ENCODE assay signal across 19 cellular contexts in genomic region chr11:894575-895201, GRCh38. TPM values are rescaled to one million over a fixed set of nuclear protein-coding genes. Genes with fewer than 3 reads are reported as not detected.
DNase-seq lines count a peak whose midpoint lies in the region; ATAC-seq and TF ChIP-seq lines count a peak whose summit lies in the region.
"Had no signal": no experiment of that assay in that cellular context is flagged by ENCODE, and none has a peak within 500 bp of the region (broad histone marks: within the 10 kb centered on the region; RNA-seq: fewer than 3 reads in every experiment).

No MANE protein-coding gene starts in this region.

- DNase-seq in HCT116 (ENCODE audit: low read depth, low spot score) (no peak), WTC11 (ENCODE audit: low spot score) (peak; percentile 50), neural progenitor cell (ENCODE audit: low spot score) (peak; percentile 38), GM19240 (ENCODE audit: insufficient read length, low spot score) (no peak), NCI-H1417 treated with DMSO at 0.1 percent for 48 hours (lab: John Stamatoyannopoulos, UW) (no peak)
- DNase-seq: activated CD4-positive, alpha-beta T cell treated with anti-CD3 and anti-CD28 coated beads, Interleukin-2, amount 10 ng/mL, durations not matched to agents 24 days and 14 days; activated naive CD4-positive, alpha-beta T cell treated with Interleukin-2 at 50 U/mL for 16 hours; activated T-cell treated with anti-CD3 and anti-CD28 coated beads for 4 hours; aorta; mesendoderm; natural killer cell; NCI-H1092 treated with DMSO at 0.1 percent for 48 hours; NCI-H2107 had no signal

- peaks cover 3% of the 10 kb centered on the region; the same call in 1 of the 2 replicates for H3K36me3 Mint-ChIP-seq in WTC11
- H3K36me3 Mint-ChIP-seq in neural progenitor cell, result no peaks in the 10 kb centered on the region
- H3K36me3 Mint-ChIP-seq: natural killer cell had no signal

- H3K9me3 ChIP-seq in HCT116 (ENCODE audit: control insufficient read depth in 1 of 2, insufficient read depth in 1 of 2, low read depth in 1 of 2, low read length in 2 of 2) (no peaks in the 10 kb centered on the region), neural progenitor cell (ENCODE audit: low read depth) (no peaks in the 10 kb centered on the region)
- H3K9me3 ChIP-seq: prostate gland, thoracic aorta had no signal

- peak overlapping the region; percentile 49; the same call in 1 of the 2 replicates for H3K27ac Mint-ChIP-seq in WTC11
- H3K27ac Mint-ChIP-seq in neural progenitor cell, result no peak overlapping the region
- H3K27ac Mint-ChIP-seq: activated CD4-positive, alpha-beta T cell treated with anti-CD3 and anti-CD28 coated beads, Interleukin-2, amount 10 ng/mL, durations not matched to agents 24 days and 14 days; natural killer cell had no signal

- no peaks in the 10 kb centered on the region for H3K79me2 ChIP-seq in HCT116 (ENCODE audit: insufficient read depth, low read length)
- no peaks in the 10 kb centered on the region for H3K79me2 ChIP-seq in neural progenitor cell (ENCODE audit: low read depth)
- H3K79me2 ChIP-seq: hepatocyte had no signal

- no TSS peak for BruUV-seq in HCT116 (replicated peaks; lab: Mats Ljungman, UMichigan)

- H3K4me1 ChIP-seq in HCT116 (ENCODE audit: control insufficient read depth in 1 of 2, insufficient read depth in 2 of 2, low read length in 2 of 2) (peaks cover 5 to 7% of the 10 kb centered on the region in 2 experiments; a peak in 3 of 4 replicates), neural progenitor cell (peaks cover 13% of the 10 kb centered on the region)
- H3K4me1 ChIP-seq: prostate gland had no signal

- POLR2A ChIA-PET in HCT116 (lab: Charles Lee), result no interaction called here
- POLR2A ChIA-PET in WTC11 (lab: Charles Lee), result interaction anchor here (0.5 to 0.7 kb wide), 2 partner anchors 9 to 198 kb away, joined by 3 to 5 read pairs; no protein-coding TSS in a partner anchor

- H3K36me3 ChIP-seq in HCT116 (ENCODE audit: control insufficient read depth in 1 of 2, insufficient read depth in 2 of 2, low read length in 2 of 2) (peaks cover 0 to 4% of the 10 kb centered on the region in 2 experiments; a peak in 1 of 4 replicates), neural progenitor cell (no peaks in the 10 kb centered on the region)

- no peaks in the 10 kb centered on the region for H4K20me1 ChIP-seq in HCT116 (ENCODE audit: insufficient read depth)
- peaks cover 23% of the 10 kb centered on the region for H4K20me1 ChIP-seq in neural progenitor cell (ENCODE audit: low read depth)

- peaks cover 5% of the 10 kb centered on the region for H3F3A ChIP-seq in neural progenitor cell (ENCODE audit: low read depth)

- intact Hi-C loops in HCT116 (cut with micrococcal nuclease), result no loop called here

- H3K9ac ChIP-seq in HCT116 (ENCODE audit: low read length) (no peak overlapping the region), neural progenitor cell (no peak overlapping the region)
- H3K9ac ChIP-seq: KMS-11 had no signal

- no peak overlapping the region for H3K4me3 ChIP-seq in HCT116 (replicated peaks in 1 of 2; ENCODE audit: low read depth in 1 of 2, low read length in 2 of 2)
- H3K4me3 ChIP-seq in neural progenitor cell, result no peak overlapping the region
- H3K4me3 ChIP-seq: hepatocyte, prostate gland, smooth muscle cell, thoracic aorta had no signal

- no peak for TF ChIP-seq POLR2A in HCT116 (IDR thresholded peaks at IDR 0.05; ENCODE audit: borderline replicate concordance, extremely low read depth, insufficient read depth, insufficient read length)

- ATAC-seq in HCT116, result peak; percentile 47
- ATAC-seq in WTC11, result peak; percentile 53
- ATAC-seq in GM21381 (IDR thresholded peaks at IDR 0.05; ENCODE audit: unreplicated experiment), result no peak
- ATAC-seq: natural killer cell had no signal

- CTCF ChIA-PET in HCT116 (lab: Charles Lee), result interaction anchor here (0.7 kb wide), 1 partner anchor 28 kb away, joined by 4 read pairs; no protein-coding TSS in a partner anchor
- CTCF ChIA-PET in WTC11 (lab: Charles Lee), result interaction anchor here (0.5 to 2.0 kb wide), 11 partner anchors 26 to 446 kb away, joined by 3 to 10 read pairs (median 4); no protein-coding TSS in a partner anchor

- no peak overlapping the region for H2AFZ ChIP-seq in HCT116 (ENCODE audit: low read depth, low read length, poor library complexity, severe bottlenecking)
- H2AFZ ChIP-seq in neural progenitor cell (replicated peaks), result no peak overlapping the region
- H2AFZ ChIP-seq: hepatocyte had no signal

- H3K27me3 Mint-ChIP-seq in WTC11 (ENCODE audit: low read depth), result no peaks in the 10 kb centered on the region
- H3K27me3 Mint-ChIP-seq in neural progenitor cell (ENCODE audit: insufficient read depth, low read depth), result peaks cover 9% of the 10 kb centered on the region
- H3K27me3 Mint-ChIP-seq: activated CD4-positive, alpha-beta T cell treated with anti-CD3 and anti-CD28 coated beads, Interleukin-2, amount 10 ng/mL, durations not matched to agents 24 days and 14 days had no signal

- RAD21 ChIA-PET in HCT116 (lab: Charles Lee; ENCODE audit: low non-redundant PET in 1 of 2, low total read pairs in 2 of 2, uncharacterized antibody in 2 of 2, unreplicated experiment in 2 of 2), result no interaction called here

- no peak overlapping the region for H3K4me2 ChIP-seq in HCT116 (ENCODE audit: low read length)
- no peak overlapping the region for H3K4me2 ChIP-seq in neural progenitor cell
- H3K4me2 ChIP-seq: hepatocyte, KMS-11, smooth muscle cell had no signal

- no peak for TF ChIP-seq RAD21 in HCT116 (IDR thresholded peaks at IDR 0.05; ENCODE audit: low read depth)

- H3K27me3 ChIP-seq in HCT116 (ENCODE audit: insufficient read depth, low read length) (no peaks in the 10 kb centered on the region), neural progenitor cell (no peaks in the 10 kb centered on the region)
- H3K27me3 ChIP-seq: hepatocyte had no signal

- H3K9me2 ChIP-seq in HCT116 (ENCODE audit: insufficient read depth), result no peaks in the 10 kb centered on the region

- H3K4me3 Mint-ChIP-seq in WTC11 (no peak overlapping the region), neural progenitor cell (no peak overlapping the region)
- H3K4me3 Mint-ChIP-seq: activated CD4-positive, alpha-beta T cell treated with anti-CD3 and anti-CD28 coated beads, Interleukin-2, amount 10 ng/mL, durations not matched to agents 24 days and 14 days; natural killer cell had no signal

- no peaks in the 10 kb centered on the region for H3K9me3 Mint-ChIP-seq in WTC11
- H3K9me3 Mint-ChIP-seq in neural progenitor cell, result no peaks in the 10 kb centered on the region
- H3K9me3 Mint-ChIP-seq: activated CD4-positive, alpha-beta T cell treated with anti-CD3 and anti-CD28 coated beads, Interleukin-2, amount 10 ng/mL, durations not matched to agents 24 days and 14 days; natural killer cell had no signal

- TF ChIP-seq CTCF in HCT116 (IDR thresholded peaks at IDR 0.05 in 2 of 3, conservative IDR thresholded peaks at IDR 0.05 in 1 of 3; ENCODE audit: borderline replicate concordance in 1 of 3, insufficient read depth in 1 of 3, low read depth in 2 of 3, low read length in 2 of 3) (0 out of 6 replicates have a peak, but pooled peaks of 1 of the 3 experiments have one; percentile 23), WTC11 (IDR thresholded peaks at IDR 0.05) (0 out of 2 replicates have a peak, but pooled peaks have one; percentile 18), neural progenitor cell (IDR thresholded peaks at IDR 0.05) (peak; percentile 12)

- H3K4me1 Mint-ChIP-seq in WTC11, result no peaks in the 10 kb centered on the region
- peaks cover 2% of the 10 kb centered on the region for H3K4me1 Mint-ChIP-seq in neural progenitor cell
- H3K4me1 Mint-ChIP-seq: activated CD4-positive, alpha-beta T cell treated with anti-CD3 and anti-CD28 coated beads, Interleukin-2, amount 10 ng/mL, durations not matched to agents 24 days and 14 days had no signal

- H3K27ac ChIP-seq in HCT116 (ENCODE audit: low read depth, low read length) (no peak overlapping the region; the same call in 1 of the 2 replicates), neural progenitor cell (no peak overlapping the region)
- H3K27ac ChIP-seq: hepatocyte, KMS-11, prostate gland, thoracic aorta had no signal

TF ChIP-seq in HCT116, 20 proteins besides CTCF, POLR2A, EP300 and RAD21 (continues in another document):
- no peak for TF ChIP-seq EZH2phosphoT487 (IDR thresholded peaks at IDR 0.05; ENCODE audit: borderline replicate concordance)

TF ChIP-seq in WTC11, 78 proteins besides CTCF, POLR2A, EP300 and RAD21:
- TF ChIP-seq IRF2 (CRISPR knock-in tag; IDR thresholded peaks at IDR 0.05; ENCODE audit: borderline replicate concordance, low read depth), result no peak
- TF ChIP-seq RELA (CRISPR knock-in tag; IDR thresholded peaks at IDR 0.05; ENCODE audit: borderline replicate concordance), result 0 out of 2 replicates have a peak, but pooled peaks have one; percentile 29
- TF ChIP-seq NR3C1 (CRISPR knock-in tag; conservative IDR thresholded peaks at IDR 0.05; ENCODE audit: low read depth), result no peak

RNA-seq across cellular contexts. Expression of gene CHID1, which starts 15.9 kb away (rescaled TPM):
- total RNA-seq in HCT116 (2021; ENCODE audit: unreplicated experiment) (102 TPM), WTC11 (2021) (92.8 to 99.6 TPM (median 94.2 TPM) in 3 replicates), neural progenitor cell (ENCODE audit: low replicate concordance) (56.6 and 62.9 TPM in 2 replicates)
- 92.1 and 103 TPM in 2 replicates for polyA plus RNA-seq in HCT116 (2012)

RNA-seq across cellular contexts. Expression of gene AP2A2, which starts 31.0 kb away (rescaled TPM):
- total RNA-seq in HCT116 (2021; ENCODE audit: unreplicated experiment), result 55.5 TPM
- 53.0 and 60.8 TPM in 2 replicates for polyA plus RNA-seq in HCT116 (2012)
- 47.1 to 52.3 TPM (median 51.0 TPM) in 3 replicates for total RNA-seq in WTC11 (2021)
- total RNA-seq in neural progenitor cell (ENCODE audit: low replicate concordance), result 50.4 and 67.5 TPM in 2 replicates

RNA-seq across cellular contexts. Expression of gene TSPAN4, which starts 52.0 kb away (rescaled TPM):
- total RNA-seq in HCT116 (2021; ENCODE audit: unreplicated experiment) (50.3 TPM), WTC11 (2021) (92.8 to 95.2 TPM (median 94.3 TPM) in 3 replicates), neural progenitor cell (ENCODE audit: low replicate concordance) (19.6 and 58.2 TPM in 2 replicates)
- 61.5 and 64.3 TPM in 2 replicates for polyA plus RNA-seq in HCT116 (2012)

RNA-seq across cellular contexts. Expression of gene POLR2L, which starts 52.4 kb away (rescaled TPM):
- total RNA-seq in HCT116 (2021; ENCODE audit: unreplicated experiment) (211 TPM), WTC11 (2021) (138 to 152 TPM (median 144 TPM) in 3 replicates), neural progenitor cell (ENCODE audit: low replicate concordance) (12.9 and 27.5 TPM in 2 replicates)
- polyA plus RNA-seq in HCT116 (2012), result 308 and 311 TPM in 2 replicates

Comparison
In these comparisons a context has a peak if more than half of its experiments do, and no peak if none do; other contexts are left out.
1. DNase-seq: peak in WTC11 (single experiment) and neural progenitor cell (single experiment); none in HCT116 (single experiment), GM19240 (single experiment) and NCI-H1417 treated with DMSO at 0.1 percent for 48 hours (single experiment).